Comparison of ENCODE assay signal across 13 cellular contexts in the genomic region with DNA sequence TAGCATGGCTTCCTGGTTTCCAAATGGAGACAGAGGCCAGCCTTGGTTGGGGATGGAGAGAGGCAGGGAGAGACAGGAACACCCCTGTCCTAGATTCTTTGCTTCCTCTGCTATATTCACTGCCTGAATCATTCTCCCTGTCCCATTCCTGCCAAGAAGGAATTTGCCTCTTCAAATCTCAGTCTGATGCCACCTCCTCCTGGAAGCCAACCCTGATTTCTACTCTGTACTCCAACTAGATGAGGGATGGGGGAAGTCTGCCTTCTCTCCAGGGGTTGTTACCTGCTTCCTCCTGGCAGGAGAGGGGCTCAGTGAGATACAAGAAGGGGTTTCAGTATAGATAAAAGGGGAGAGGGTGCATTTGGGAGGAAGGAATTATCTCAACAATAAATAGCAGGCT. TPM values are rescaled to one million over a fixed set of nuclear protein-coding genes. Genes with fewer than 3 reads are reported as not detected.
DNase-seq lines count a peak whose midpoint lies in the region; ATAC-seq and TF ChIP-seq lines count a peak whose summit lies in the region.
"Had no signal": no experiment of that assay in that cellular context is flagged by ENCODE, and none has a peak within 500 bp of the region (broad histone marks: within the 10 kb centered on the region; RNA-seq: fewer than 3 reads in every experiment).

No MANE protein-coding gene starts in this region.

- intact Hi-C loops in activated naive CD4-positive, alpha-beta T cell treated with anti-CD3 and anti-CD28 coated beads for 36 hours (cut with micrococcal nuclease) = no loop called here

- H3K27ac Mint-ChIP-seq in activated naive CD4-positive, alpha-beta T cell treated with anti-CD3 and anti-CD28 coated beads, Interleukin-2, amount 50 U/mL, for 24 hours = peak overlapping the region; percentile 19
- no peak overlapping the region for H3K27ac Mint-ChIP-seq in activated naive CD4-positive, alpha-beta T cell treated with anti-CD3 and anti-CD28 coated beads for 36 hours
- H3K27ac Mint-ChIP-seq: CD14-positive monocyte had no signal

- CTCF ChIA-PET in activated naive CD4-positive, alpha-beta T cell treated with anti-CD3 and anti-CD28 coated beads for 36 hours (lab: Charles Lee) = interaction anchor here (1.6 kb wide), 1 partner anchor 46 kb away, joined by 9 read pairs; no protein-coding TSS in a partner anchor

- H3K27me3 Mint-ChIP-seq in activated naive CD4-positive, alpha-beta T cell treated with anti-CD3 and anti-CD28 coated beads, Interleukin-2, amount 50 U/mL, for 24 hours = no peaks in the 10 kb centered on the region
- H3K27me3 Mint-ChIP-seq in activated naive CD4-positive, alpha-beta T cell treated with anti-CD3 and anti-CD28 coated beads for 36 hours (ENCODE audit: low read depth) = peaks cover 3% of the 10 kb centered on the region

- no peak for DNase-seq in activated naive CD4-positive, alpha-beta T cell treated with anti-CD3 and anti-CD28 coated beads for 36 hours
- DNase-seq in ecto neural progenitor cell (ENCODE audit: low spot score) (peak; percentile 1), right atrium auricular region (ENCODE audit: low spot score) (no peak)
- DNase-seq: DMS53, GF-D8, GM23248 had no signal

- H3K9me3 Mint-ChIP-seq in activated naive CD4-positive, alpha-beta T cell treated with anti-CD3 and anti-CD28 coated beads, Interleukin-2, amount 50 U/mL, for 24 hours = no peaks in the 10 kb centered on the region
- H3K9me3 Mint-ChIP-seq in activated naive CD4-positive, alpha-beta T cell treated with anti-CD3 and anti-CD28 coated beads for 36 hours = no peaks in the 10 kb centered on the region

- ATAC-seq in HG03520 (IDR thresholded peaks at IDR 0.05; ENCODE audit: unreplicated experiment) = no peak
- ATAC-seq: HCT116 had no signal

- no peak overlapping the region for H3K4me3 ChIP-seq in right atrium auricular region
- H3K4me3 ChIP-seq: GM23248 had no signal

- TF ChIP-seq CTCF in right atrium auricular region (IDR thresholded peaks at IDR 0.05) = no peak

- peaks cover 49% of the 10 kb centered on the region for H3K4me1 Mint-ChIP-seq in activated naive CD4-positive, alpha-beta T cell treated with anti-CD3 and anti-CD28 coated beads, Interleukin-2, amount 50 U/mL, for 24 hours
- H3K4me1 Mint-ChIP-seq in activated naive CD4-positive, alpha-beta T cell treated with anti-CD3 and anti-CD28 coated beads for 36 hours (ENCODE audit: low read depth) = peaks cover 37% of the 10 kb centered on the region

- H3K4me3 Mint-ChIP-seq in activated naive CD4-positive, alpha-beta T cell treated with anti-CD3 and anti-CD28 coated beads, Interleukin-2, amount 50 U/mL, for 24 hours = no peak overlapping the region
- no peak overlapping the region for H3K4me3 Mint-ChIP-seq in activated naive CD4-positive, alpha-beta T cell treated with anti-CD3 and anti-CD28 coated beads for 36 hours

- H3K9me3 ChIP-seq in KOPT-K1 (ENCODE audit: insufficient read depth, low read length, poor library complexity, severe bottlenecking) = no peaks in the 10 kb centered on the region
- H3K9me3 ChIP-seq in right atrium auricular region = no peaks in the 10 kb centered on the region

- H3K27ac ChIP-seq in KOPT-K1 (ENCODE audit: low read depth, low read length, poor library complexity, severe bottlenecking) (peak overlapping the region; percentile 11), right atrium auricular region (no peak overlapping the region)
- H3K27ac ChIP-seq: GM23248, HL-60 had no signal

- H3K36me3 ChIP-seq in KOPT-K1 (ENCODE audit: insufficient read depth, low read length) = no peaks in the 10 kb centered on the region
- no peaks in the 10 kb centered on the region for H3K36me3 ChIP-seq in right atrium auricular region

- no peaks in the 10 kb centered on the region for H3K36me3 Mint-ChIP-seq in activated naive CD4-positive, alpha-beta T cell treated with anti-CD3 and anti-CD28 coated beads, Interleukin-2, amount 50 U/mL, for 24 hours
- no peaks in the 10 kb centered on the region for H3K36me3 Mint-ChIP-seq in activated naive CD4-positive, alpha-beta T cell treated with anti-CD3 and anti-CD28 coated beads for 36 hours (ENCODE audit: low read depth)
- H3K36me3 Mint-ChIP-seq: CD14-positive monocyte had no signal

- H3K4me1 ChIP-seq in right atrium auricular region = no peaks in the 10 kb centered on the region

- H3K27me3 ChIP-seq in right atrium auricular region = no peaks in the 10 kb centered on the region

RNA-seq across cellular contexts. Expression of a gene that starts 1.3 kb away (rescaled TPM):
- not detected for total RNA-seq in activated naive CD4-positive, alpha-beta T cell treated with anti-CD3 and anti-CD28 coated beads for 36 hours
- not detected for total RNA-seq in right atrium auricular region
- total RNA-seq: A673, GM23248 had no signal

RNA-seq across cellular contexts. Expression of a gene that starts 21.5 kb away (rescaled TPM):
- total RNA-seq in activated naive CD4-positive, alpha-beta T cell treated with anti-CD3 and anti-CD28 coated beads for 36 hours = not detected
- total RNA-seq in right atrium auricular region = not detected
- total RNA-seq: A673, GM23248 had no signal
